ENCODE assay signal across 8 cellular contexts in the genomic region with DNA sequence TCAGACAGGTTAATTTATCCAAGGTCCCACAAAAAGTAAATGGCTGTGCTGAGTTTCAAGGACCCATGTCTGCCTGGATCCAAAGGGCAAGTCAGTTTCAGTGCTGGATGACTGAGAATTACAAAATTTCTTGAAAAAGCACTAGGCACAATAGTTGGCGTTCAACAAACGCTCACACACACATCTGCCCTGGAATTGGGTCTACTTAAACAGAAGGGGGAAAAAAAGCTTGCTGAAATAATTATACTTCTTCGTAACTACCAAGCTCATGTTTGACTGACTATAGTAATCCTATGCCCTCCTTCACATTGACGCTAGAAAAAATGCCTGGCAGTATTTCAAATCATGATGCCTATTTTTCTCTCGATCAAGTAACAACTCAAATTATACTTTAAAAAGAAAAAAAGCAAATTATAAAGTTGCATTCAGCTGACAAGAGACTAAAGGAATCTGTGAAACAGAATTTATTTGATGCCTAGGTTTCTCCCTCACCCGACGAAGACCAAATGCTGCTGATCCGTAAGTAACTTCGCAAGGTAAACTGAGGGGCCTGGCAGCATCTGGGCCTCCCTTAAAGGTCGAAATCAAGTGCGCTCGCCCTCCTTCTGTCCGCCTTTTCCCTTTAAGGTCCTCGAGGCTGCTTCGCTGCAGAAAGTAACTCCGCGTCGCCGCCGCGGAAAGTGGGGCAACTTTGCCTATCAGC. TPM values are rescaled to one million over a fixed set of nuclear protein-coding genes. Genes with fewer than 3 reads are reported as not detected.
A peak's percentile ranks its signal among the peaks of the same experiment; 100 is the strongest.
DNase-seq lines count a peak whose midpoint lies in the region; ATAC-seq and TF ChIP-seq lines count a peak whose summit lies in the region.

No MANE protein-coding gene starts in this region.

- H3K27ac ChIP-seq in DND-41 (ENCODE audit: low read length) = peak overlapping the region; percentile 90
- no peak overlapping the region for H3K27ac ChIP-seq in mesodermal cell (ENCODE audit: low read depth, low read length, severe bottlenecking)

- H3K36me3 ChIP-seq in DND-41 (ENCODE audit: insufficient read depth, low read length) (no peaks in the 10 kb centered on the region), MG63 (no peaks in the 10 kb centered on the region), mesodermal cell (ENCODE audit: control insufficient read depth, insufficient read depth, low read length) (no peaks in the 10 kb centered on the region)

- peak overlapping the region; percentile 99 for H3K27ac Mint-ChIP-seq in central memory CD8-positive, alpha-beta T cell (ENCODE audit: low read depth)

- DNase-seq in DND-41 (no peak), MG63 (no peak)
- no peak for DNase-seq in central memory CD8-positive, alpha-beta T cell (ENCODE audit: low spot score in 2 of 2)
- DNase-seq in effector CD8-positive, alpha-beta T cell (lab: John Stamatoyannopoulos, UW) = no peak

- WGBS in mesodermal cell (ENCODE audit: insufficient coverage in 2 of 2), 2 experiments = 3 to 6% methylated on average over 15 to 17 of the region's 21 CpGs

- H3K4me3 Mint-ChIP-seq in central memory CD8-positive, alpha-beta T cell = peak overlapping the region; percentile 98

- peaks cover 11% of the 10 kb centered on the region for H4K20me1 ChIP-seq in DND-41 (ENCODE audit: insufficient read depth, low read length)

- H3K9me3 ChIP-seq in DND-41 (ENCODE audit: insufficient read depth, low read length, severe bottlenecking) (no peaks in the 10 kb centered on the region), MG63 (no peaks in the 10 kb centered on the region), mesodermal cell (ENCODE audit: control insufficient read depth, low read length) (no peaks in the 10 kb centered on the region)

- H3K27me3 ChIP-seq in DND-41 (ENCODE audit: insufficient read depth, low read length, poor library complexity) = no peaks in the 10 kb centered on the region
- H3K27me3 ChIP-seq in MG63 = no peaks in the 10 kb centered on the region

- H3K4me1 Mint-ChIP-seq in central memory CD8-positive, alpha-beta T cell = peaks cover 34% of the 10 kb centered on the region

- peak overlapping the region; percentile 40 to 87; a peak in 3 of 4 replicates for H3K4me3 ChIP-seq in DND-41 (ENCODE audit: low read depth in 1 of 2, low read length in 2 of 2)
- H3K4me3 ChIP-seq in MG63 = peak overlapping the region; percentile 75
- peak overlapping the region; percentile 95 for H3K4me3 ChIP-seq in mesodermal cell (ENCODE audit: extremely low read depth, insufficient read depth, low read length, poor library complexity, severe bottlenecking)

- no peak for TF ChIP-seq CTCF in DND-41 (IDR thresholded peaks at IDR 0.05; ENCODE audit: borderline replicate concordance, extremely low read depth, low read length, poor library complexity, severe bottlenecking)

- no peaks in the 10 kb centered on the region for H3K27me3 Mint-ChIP-seq in central memory CD8-positive, alpha-beta T cell

- no peak for ATAC-seq in DND-41 (ENCODE audit: insufficient read depth, low read depth)
- no peak for ATAC-seq in central memory CD8-positive, alpha-beta T cell (replicated peaks; ENCODE audit: extremely low read depth, poor library complexity, severe bottlenecking)
- ATAC-seq in GM19351 (IDR thresholded peaks at IDR 0.05; ENCODE audit: unreplicated experiment) = no peak
- no peak for ATAC-seq in HG02870 (IDR thresholded peaks at IDR 0.05; ENCODE audit: unreplicated experiment)
- no peak for ATAC-seq in GM21619 (IDR thresholded peaks at IDR 0.05; ENCODE audit: unreplicated experiment)

- no peaks in the 10 kb centered on the region for H3K9me3 Mint-ChIP-seq in central memory CD8-positive, alpha-beta T cell

- H3K79me2 ChIP-seq in DND-41 (ENCODE audit: insufficient read depth, low read length) = peaks cover 42% of the 10 kb centered on the region

- H3K4me1 ChIP-seq in DND-41 (ENCODE audit: insufficient read depth, low read length) (peaks cover 38% of the 10 kb centered on the region), mesodermal cell (ENCODE audit: control insufficient read depth, insufficient read depth, low read length, poor library complexity, severe bottlenecking) (peaks cover 8% of the 10 kb centered on the region)

- H3K36me3 Mint-ChIP-seq in central memory CD8-positive, alpha-beta T cell (ENCODE audit: insufficient read depth) = peaks cover 9% of the 10 kb centered on the region

- peak overlapping the region; percentile 88 for H3K9ac ChIP-seq in DND-41 (ENCODE audit: low read depth, low read length)

- peak overlapping the region; percentile 99 for H2AFZ ChIP-seq in DND-41 (ENCODE audit: low read depth, low read length)

- peak overlapping the region; percentile 91 for H3K4me2 ChIP-seq in DND-41 (ENCODE audit: insufficient read depth, low read length)

RNA-seq across cellular contexts. Expression of a gene that starts 0.6 kb away (rescaled TPM):
- total RNA-seq in MG63 (2014; rRNA removed; shearing (Covaris generic); ENCODE audit: low replicate concordance) = 10.8 and 14.2 TPM in 2 replicates
- 22.4 TPM for polyA plus RNA-seq in mesodermal cell (2013, experiment 1 of 2)
- polyA plus RNA-seq in mesodermal cell (2013, experiment 2 of 2) = 25.7 TPM
